Comparison of ENCODE assay signal across 1 cellular context in genomic region chr22:17079572-17079971, GRCh38.
TF ChIP-seq lines count a peak whose summit lies in the region.

No MANE protein-coding gene starts in this region.

TF ChIP-seq in H1, 55 proteins besides CTCF, POLR2A, EP300 and RAD21:
- TF ChIP-seq TEAD4 (IDR thresholded peaks at IDR 0.05; ENCODE audit: low read depth, low read length) = no peak
- TF ChIP-seq CEBPB (IDR thresholded peaks at IDR 0.05; ENCODE audit: low read depth, low read length) = peak; percentile 73; the same call in 1 of the 2 replicates
TF ChIP-seq in H1: peak in this region for 1.
